8 cellular contexts compared by ENCODE assay signal in genomic region chr10:23095404-23095965, GRCh38. TPM values are rescaled to one million over a fixed set of nuclear protein-coding genes. Genes with fewer than 3 reads are reported as not detected.
DNase-seq lines count a peak whose midpoint lies in the region; ATAC-seq and TF ChIP-seq lines count a peak whose summit lies in the region.

Gene MSRB2, plus strand, starts transcription at chr10:23095579. Its CDS starts 30 bp downstream, at chr10:23095609.

- TF ChIP-seq EP300 in Ishikawa (IDR thresholded peaks at IDR 0.05; ENCODE audit: borderline replicate concordance) (no peak), stomach (IDR thresholded peaks at IDR 0.05) (no peak)

- DNase-seq in DMS79 (lab: John Stamatoyannopoulos, UW) (peak; percentile 15), RWPE2 (ENCODE audit: low spot score) (peak; percentile 92), activated gamma-delta T cell (lab: John Stamatoyannopoulos, UW) (peak; percentile 51), foreskin fibroblast (peak; percentile 98 to 99), neural crest cell (ENCODE audit: low read depth, low spot score) (peak; percentile 73), stomach (peak; percentile 91)

- TF ChIP-seq CTCF in RWPE2 (IDR thresholded peaks at IDR 0.05; ENCODE audit: poor library complexity, severe bottlenecking) (no peak), foreskin fibroblast (IDR thresholded peaks at IDR 0.05; ENCODE audit: low read depth, low read length) (no peak), neural crest cell (conservative IDR thresholded peaks at IDR 0.05) (no peak), stomach (IDR thresholded peaks at IDR 0.05) (no peak)

- H3K9me3 Mint-ChIP-seq in neural crest cell, result peaks cover 13% of the 10 kb centered on the region

- H3K27me3 ChIP-seq in RWPE2 (ENCODE audit: insufficient read depth, poor library complexity, severe bottlenecking) (no peaks in the 10 kb centered on the region), stomach (no peaks in the 10 kb centered on the region)

- peak in 1 of 4 donors; percentile 54 for TF ChIP-seq POLR2A in stomach (IDR thresholded peaks at IDR 0.05)

- H3K27ac Mint-ChIP-seq in neural crest cell (ENCODE audit: unreplicated experiment), result peak within 1 kb of the TSS; percentile 94

- H3K9me3 ChIP-seq in RWPE2 (ENCODE audit: severe bottlenecking) (no peaks in the 10 kb centered on the region), stomach (peaks cover 0 to 16% (median 0%) of the 10 kb centered on the region in 4 donors)

- no peak for TF ChIP-seq RAD21 in Ishikawa (IDR thresholded peaks at IDR 0.05; ENCODE audit: low read depth)

- peak; percentile 78 for ATAC-seq in GM21576 (IDR thresholded peaks at IDR 0.05; ENCODE audit: unreplicated experiment)
- ATAC-seq in RWPE2 (ENCODE audit: low read depth), result peak; percentile 78

- H3K36me3 ChIP-seq in RWPE2 (ENCODE audit: low read depth) (no peaks in the 10 kb centered on the region), stomach (no peaks in the 10 kb centered on the region)

- H3K36me3 Mint-ChIP-seq in neural crest cell (ENCODE audit: low read depth), result peaks cover 6% of the 10 kb centered on the region

- H3K27ac ChIP-seq in RWPE2 (ENCODE audit: poor library complexity, severe bottlenecking) (peak within 1 kb of the TSS; percentile 71), stomach (peak within 1 kb of the TSS; percentile 86 to 94 (median 92))

- intact Hi-C loops in stomach (cut with DNase I; ENCODE audit: low total_unique reads), result no loop called here

- H3K4me1 ChIP-seq in RWPE2 (ENCODE audit: insufficient read depth, poor library complexity, severe bottlenecking) (peaks cover 14% of the 10 kb centered on the region), stomach (peaks cover 8 to 39% (median 14%) of the 10 kb centered on the region in 4 donors)

- H3K4me3 ChIP-seq in RWPE2 (ENCODE audit: severe bottlenecking), result peak within 1 kb of the TSS; percentile 97
- H3K4me3 ChIP-seq in foreskin fibroblast (ENCODE audit: low read depth in 1 of 2, low read length in 2 of 2), result peak within 1 kb of the TSS; percentile 72 to 77
- H3K4me3 ChIP-seq in stomach, result peak within 1 kb of the TSS; percentile 54 to 69 (median 67)

- H3K27me3 Mint-ChIP-seq in neural crest cell (ENCODE audit: low read depth), result no peaks in the 10 kb centered on the region

- H3K4me1 Mint-ChIP-seq in neural crest cell, result peaks cover 48% of the 10 kb centered on the region

- H3K4me3 Mint-ChIP-seq in neural crest cell, result peak within 1 kb of the TSS; percentile 94

- WGBS in stomach, 5 donors, result 0 to 3% (median 1%) methylated on average over 22 to 50 of the region's 50 CpGs

TF ChIP-seq in Ishikawa, 13 proteins besides CTCF, POLR2A, EP300 and RAD21:
- TF ChIP-seq, protein P1, sequence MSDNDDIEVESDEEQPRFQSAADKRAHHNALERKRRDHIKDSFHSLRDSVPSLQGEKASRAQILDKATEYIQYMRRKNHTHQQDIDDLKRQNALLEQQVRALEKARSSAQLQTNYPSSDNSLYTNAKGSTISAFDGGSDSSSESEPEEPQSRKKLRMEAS (IDR thresholded peaks at IDR 0.05), result no peak
- TF ChIP-seq TCF12 (IDR thresholded peaks at IDR 0.05; ENCODE audit: low read depth) (peak; percentile 22; the same call in 1 of the 2 replicates), ZBTB7A (IDR thresholded peaks at IDR 0.05; ENCODE audit: low read depth) (peak; percentile 61; the same call in 1 of the 2 replicates), YY1 (IDR thresholded peaks at IDR 0.05; ENCODE audit: low read depth) (peak; percentile 83), EGR1 (IDR thresholded peaks at IDR 0.05) (no peak; the same call in 1 of the 2 replicates), TAF1 (IDR thresholded peaks at IDR 0.05; ENCODE audit: low read depth) (peak; percentile 79)
TF ChIP-seq in Ishikawa: peak in this region for 4.

RNA-seq across cellular contexts. Expression of gene MSRB2, which starts in this region (rescaled TPM):
- total RNA-seq in neural crest cell (24.6 and 28.9 TPM in 2 replicates), stomach (10 to 100 TPM in 2 of 5 donors, 1 to 10 TPM in 3; 2.3 to 32.2 (median 8.3) TPM)
- polyA plus RNA-seq in stomach, result 10 to 100 TPM; 14.1 to 35.6 (median 21.6) TPM

Comparison
In these comparisons a context has a peak if more than half of its experiments do, and no peak if none do; other contexts are left out.
1. Peak in every context shown above with its lines: DNase-seq, ATAC-seq, H3K4me3 ChIP-seq and H3K27ac ChIP-seq.
2. DNase-seq: peak in every context shown above with its lines; median percentile 98 in foreskin fibroblast; 92 in RWPE2; 91 in stomach; 73 in neural crest cell; 51 in activated gamma-delta T cell; 15 in DMS79.